ENCODE assay signal across 16 cellular contexts in the genomic region with DNA sequence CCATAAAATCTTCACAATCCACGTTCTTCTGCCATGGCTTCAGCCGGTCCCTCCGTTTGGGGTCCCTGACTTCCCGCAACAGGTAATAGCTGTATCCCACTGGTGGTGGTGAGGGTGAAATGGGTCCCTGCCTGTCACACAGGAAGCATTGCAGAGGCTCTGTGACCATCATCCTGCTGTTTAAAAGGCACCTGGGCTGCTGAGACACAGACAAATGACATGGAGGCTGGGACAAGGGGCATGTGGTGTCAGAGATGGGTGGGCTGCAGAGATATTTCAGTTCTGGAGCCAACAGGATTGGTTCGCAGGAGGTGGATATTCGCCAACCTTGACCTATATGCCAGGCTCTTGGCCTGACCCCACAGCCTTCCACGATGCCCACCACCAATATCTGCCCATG.
DNase-seq lines count a peak whose midpoint lies in the region; ATAC-seq, FAIRE-seq and TF ChIP-seq lines count a peak whose summit lies in the region.
"Had no signal": no experiment of that assay in that cellular context is flagged by ENCODE, and none has a peak within 500 bp of the region (broad histone marks: within the 10 kb centered on the region; RNA-seq: fewer than 3 reads in every experiment).

No MANE protein-coding gene starts in this region.

- no peak overlapping the region for H3K4ac ChIP-seq in H1 (replicated peaks; ENCODE audit: insufficient read length, low read depth, low read length)

- no peak overlapping the region for H2AK5ac ChIP-seq in H1 (ENCODE audit: low read depth, low read length)

- H3K36me3 Mint-ChIP-seq in GM23338 (ENCODE audit: low read depth) = no peaks in the 10 kb centered on the region
- H3K36me3 Mint-ChIP-seq in activated T-helper 17 cell treated with anti-CD3 and anti-CD28 coated beads, Interleukin-2, amount 50 U/mL, for 72 hours (ENCODE audit: low read depth) = no peaks in the 10 kb centered on the region
- H3K36me3 Mint-ChIP-seq: CD4-positive, alpha-beta memory T cell had no signal

- POLR2A ChIA-PET in H1 (lab: Charles Lee; ENCODE audit: partially characterized antibody) = no interaction called here

- TF ChIP-seq RAD21 in H1 (IDR thresholded peaks at IDR 0.05 in 1 of 2, conservative IDR thresholded peaks at IDR 0.05 in 1 of 2; ENCODE audit: low read depth in 2 of 2, low read length in 2 of 2) = no peak

- TF ChIP-seq POLR2A in H1 (IDR thresholded peaks at IDR 0.05; ENCODE audit: control extremely low read depth in 1 of 2, low read depth in 2 of 2, low read length in 2 of 2) = no peak

- H3K56ac ChIP-seq in H1 (replicated peaks; ENCODE audit: insufficient read length, low read depth, low read length) = no peak overlapping the region

- H3K9me3 ChIP-seq in HUES48 (ENCODE audit: control insufficient read depth, insufficient read depth, low read length) = no peaks in the 10 kb centered on the region
- no peaks in the 10 kb centered on the region for H3K9me3 ChIP-seq in H1 (ENCODE audit: insufficient read depth in 2 of 2, low read depth in 1 of 2, low read length in 1 of 2)
- H3K9me3 ChIP-seq: A549, BE2C had no signal

- H3K23ac ChIP-seq in H1 (ENCODE audit: insufficient read length) = no peak overlapping the region

- TF ChIP-seq CTCF in GM23338 (conservative IDR thresholded peaks at IDR 0.05; ENCODE audit: low read depth in 2 of 2) (no peak), H1 (IDR thresholded peaks at IDR 0.05; ENCODE audit: control extremely low read depth in 1 of 3, insufficient read depth in 1 of 3, low read depth in 1 of 3, low read length in 3 of 3) (no peak)

- peaks cover 19% of the 10 kb centered on the region for H3K4me1 ChIP-seq in GM23338 (ENCODE audit: insufficient read depth)
- peaks cover 29% of the 10 kb centered on the region for H3K4me1 ChIP-seq in HUES48 (ENCODE audit: control insufficient read depth, insufficient read depth, low read length)
- peaks cover 11 to 27% (median 20%) of the 10 kb centered on the region in 4 experiments for H3K4me1 ChIP-seq in H1 (replicated peaks in 1 of 4; ENCODE audit: control insufficient read depth in 3 of 4, insufficient read depth in 4 of 4, low read length in 3 of 4)
- H3K4me1 ChIP-seq: A549 had no signal

- peaks cover 7% of the 10 kb centered on the region for H3K27me3 Mint-ChIP-seq in GM23338 (ENCODE audit: insufficient read depth, low read depth, poor library complexity)
- H3K27me3 Mint-ChIP-seq in activated T-helper 17 cell treated with anti-CD3 and anti-CD28 coated beads, Interleukin-2, amount 50 U/mL, for 72 hours = no peaks in the 10 kb centered on the region
- H3K27me3 Mint-ChIP-seq: CD4-positive, alpha-beta memory T cell had no signal

- FAIRE-seq in H1 (lab: Jason Lieb, UNC) = no peak
- FAIRE-seq: A549, GM12891 had no signal

- no peak overlapping the region for H2BK120ac ChIP-seq in H1 (replicated peaks; ENCODE audit: low read depth, low read length)

- no peak overlapping the region for H3K14ac ChIP-seq in H1 (ENCODE audit: insufficient read length)

- peak overlapping the region; percentile 28; the same call in 1 of the 2 replicates for H2BK5ac ChIP-seq in H1 (ENCODE audit: low read depth, low read length)

- H3K9me2 ChIP-seq in GM23338 (ENCODE audit: insufficient read depth) = no peaks in the 10 kb centered on the region

- peaks cover 35% of the 10 kb centered on the region for H3K4me1 Mint-ChIP-seq in GM23338
- peaks cover 6% of the 10 kb centered on the region for H3K4me1 Mint-ChIP-seq in activated T-helper 17 cell treated with anti-CD3 and anti-CD28 coated beads, Interleukin-2, amount 50 U/mL, for 72 hours

- no peak for ATAC-seq in GM23338
- no peak for ATAC-seq in activated T-helper 17 cell treated with anti-CD3 and anti-CD28 coated beads, Interleukin-2, amount 50 U/mL, for 72 hours (replicated peaks)
- ATAC-seq: A549, HCT116 had no signal

- H2BK20ac ChIP-seq in H1 (ENCODE audit: low read length) = peak overlapping the region; percentile 92

- no peak overlapping the region; the same call in 1 of the 2 replicates for H3K18ac ChIP-seq in H1 (ENCODE audit: extremely low read depth, low read length)

- no peak overlapping the region for H3K27ac Mint-ChIP-seq in GM23338
- no peak overlapping the region for H3K27ac Mint-ChIP-seq in activated T-helper 17 cell treated with anti-CD3 and anti-CD28 coated beads, Interleukin-2, amount 50 U/mL, for 72 hours
- H3K27ac Mint-ChIP-seq: CD4-positive, alpha-beta memory T cell had no signal

- no peaks in the 10 kb centered on the region for H3K36me3 ChIP-seq in GM23338 (ENCODE audit: insufficient read depth)
- H3K36me3 ChIP-seq in HUES48 (ENCODE audit: control insufficient read depth, insufficient read depth, low read length) = no peaks in the 10 kb centered on the region
- no peaks in the 10 kb centered on the region for H3K36me3 ChIP-seq in H1 (ENCODE audit: control insufficient read depth in 2 of 4, insufficient read depth in 4 of 4, low read length in 3 of 4)
- H3K36me3 ChIP-seq: BE2C had no signal

- H4K20me1 ChIP-seq in GM23338 (replicated peaks; ENCODE audit: insufficient read depth) = no peaks in the 10 kb centered on the region
- no peaks in the 10 kb centered on the region for H4K20me1 ChIP-seq in H1 (replicated peaks in 1 of 2; ENCODE audit: control insufficient read depth in 1 of 2, insufficient read depth in 2 of 2, low read length in 2 of 2)

- 79% methylated on average over 7 of the region's 7 CpGs; no CpG with 5 or more reads in 1 of the 2 experiments for WGBS in H1 (ENCODE audit: extremely low coverage in 1 of 2, insufficient coverage in 1 of 2, insufficient read length in 1 of 2, insufficient replicate concordance in 2 of 2, low coverage in 1 of 2, low lambda C conversion rate in 2 of 2, missing lambda C conversion rate in 1 of 2), 2 experiments

- no peak overlapping the region for H3K4me3 Mint-ChIP-seq in GM23338
- no peak overlapping the region for H3K4me3 Mint-ChIP-seq in activated T-helper 17 cell treated with anti-CD3 and anti-CD28 coated beads, Interleukin-2, amount 50 U/mL, for 72 hours
- H3K4me3 Mint-ChIP-seq: CD4-positive, alpha-beta memory T cell had no signal

- DNase-seq in GM23338 (ENCODE audit: low spot score) = no peak
- DNase-seq in H1 (ENCODE audit: low read depth in 1 of 2, low spot score in 2 of 2) = no peak
- DNase-seq in mesenteric fat pad (ENCODE audit: low spot score) = peak; percentile 68
- no peak for DNase-seq in mucosa of gallbladder (ENCODE audit: low spot score)
- DNase-seq in pons (ENCODE audit: low spot score) = no peak
- DNase-seq: BE2C; CD4-positive, alpha-beta memory T cell; DMS79; IMR-90 had no signal

- H3K27ac ChIP-seq in GM23338 (ENCODE audit: low read depth) = no peak overlapping the region
- peak overlapping the region; percentile 6 for H3K27ac ChIP-seq in HUES48 (ENCODE audit: low read depth, low read length)
- H3K27ac ChIP-seq in H1 (ENCODE audit: low read depth, low read length) = no peak overlapping the region
- H3K27ac ChIP-seq: A549, C4-2B, HL-60 had no signal

- H3K9ac ChIP-seq in HUES48 (ENCODE audit: low read depth, low read length) = no peak overlapping the region
- no peak overlapping the region for H3K9ac ChIP-seq in H1 (replicated peaks in 1 of 4; ENCODE audit: extremely low read depth in 1 of 4, low read depth in 3 of 4, low read length in 3 of 4)

- H3K4me3 ChIP-seq in GM23338 (no peak overlapping the region), HUES48 (ENCODE audit: low read depth, low read length) (no peak overlapping the region), H1 (ENCODE audit: extremely low read depth in 1 of 4, insufficient read depth in 2 of 4, low read depth in 3 of 4, low read length in 4 of 4) (no peak overlapping the region)
- H3K4me3 ChIP-seq: A549 had no signal

- H4K8ac ChIP-seq in H1 (ENCODE audit: extremely low read depth, insufficient read depth, low read length) = no peak overlapping the region

- peak overlapping the region; percentile 78; the same call in 1 of the 2 replicates for H2BK12ac ChIP-seq in H1 (ENCODE audit: low read depth, low read length)

- no peaks in the 10 kb centered on the region; the same call in 1 of the 2 replicates for H3K79me1 ChIP-seq in H1 (ENCODE audit: low read depth, low read length)

- H3K23me2 ChIP-seq in H1 (ENCODE audit: low read depth, low read length) = no peaks in the 10 kb centered on the region

- H3F3A ChIP-seq in GM23338 (replicated peaks; ENCODE audit: low read depth) = no peaks in the 10 kb centered on the region

- no peaks in the 10 kb centered on the region for H3K9me3 Mint-ChIP-seq in GM23338
- no peaks in the 10 kb centered on the region for H3K9me3 Mint-ChIP-seq in activated T-helper 17 cell treated with anti-CD3 and anti-CD28 coated beads, Interleukin-2, amount 50 U/mL, for 72 hours
- H3K9me3 Mint-ChIP-seq: CD4-positive, alpha-beta memory T cell had no signal

- H2AFZ ChIP-seq in GM23338 (no peak overlapping the region), H1 (ENCODE audit: low read length) (no peak overlapping the region)

- no peak for TF ChIP-seq EP300 in H1 (IDR thresholded peaks at IDR 0.05; ENCODE audit: borderline replicate concordance in 1 of 2, low read depth in 2 of 2, low read length in 2 of 2)

- CTCF ChIA-PET in H1 (lab: Charles Lee; ENCODE audit: partially characterized antibody) = no interaction called here

- H4K91ac ChIP-seq in H1 (replicated peaks; ENCODE audit: insufficient read length, low read length) = peak overlapping the region; percentile 88

- peak overlapping the region; percentile 57 for H4K5ac ChIP-seq in H1 (ENCODE audit: insufficient read length, low read depth, low read length)

- H3K27me3 ChIP-seq in GM23338 (ENCODE audit: insufficient read depth) = no peaks in the 10 kb centered on the region; the same call in 1 of the 2 replicates
- H3K27me3 ChIP-seq in HUES48 (ENCODE audit: control insufficient read depth, insufficient read depth, low read length) = no peaks in the 10 kb centered on the region; the same call in 1 of the 2 replicates
- no peaks in the 10 kb centered on the region; a peak in 2 of 7 replicates for H3K27me3 ChIP-seq in H1 (replicated peaks in 1 of 4; ENCODE audit: control insufficient read depth in 3 of 4, extremely low read depth in 1 of 4, insufficient read depth in 3 of 4, low read length in 3 of 4)
- H3K27me3 ChIP-seq: BE2C had no signal

- no peak overlapping the region for H2BK15ac ChIP-seq in H1 (ENCODE audit: low read length)

- H3K79me2 ChIP-seq in GM23338 (replicated peaks; ENCODE audit: insufficient read depth) (no peaks in the 10 kb centered on the region), H1 (ENCODE audit: control insufficient read depth in 1 of 2, insufficient read depth in 2 of 2, low read length in 2 of 2) (no peaks in the 10 kb centered on the region)

- peak overlapping the region; percentile 53; the same call in 1 of the 2 replicates for H3K4me2 ChIP-seq in GM23338
- peak overlapping the region in 1 of 2 experiments; percentile 11; a peak in 1 of 4 replicates for H3K4me2 ChIP-seq in H1 (ENCODE audit: insufficient read depth in 1 of 2, low read depth in 2 of 2, low read length in 2 of 2)
- H3K4me2 ChIP-seq: A549 had no signal

TF ChIP-seq in GM23338, 12 proteins besides CTCF, POLR2A, EP300 and RAD21 (continues in another document):
- TF ChIP-seq CREB1 (CRISPR knock-in tag; IDR thresholded peaks at IDR 0.05; ENCODE audit: low read depth) (no peak), JUNB (IDR thresholded peaks at IDR 0.05; ENCODE audit: unreplicated experiment) (no peak)

TF ChIP-seq in H1, 55 proteins besides CTCF, POLR2A, EP300 and RAD21 (continues in another document):
- TF ChIP-seq HDAC6 (IDR thresholded peaks at IDR 0.05; ENCODE audit: low read depth, low read length) = no peak
- TF ChIP-seq JUND (IDR thresholded peaks at IDR 0.05; ENCODE audit: low read length) = no peak
- no peak for TF ChIP-seq SIX5 (IDR thresholded peaks at IDR 0.05; ENCODE audit: low read depth, low read length)
